Comparison of ENCODE assay signal across 15 cellular contexts in the genomic region with DNA sequence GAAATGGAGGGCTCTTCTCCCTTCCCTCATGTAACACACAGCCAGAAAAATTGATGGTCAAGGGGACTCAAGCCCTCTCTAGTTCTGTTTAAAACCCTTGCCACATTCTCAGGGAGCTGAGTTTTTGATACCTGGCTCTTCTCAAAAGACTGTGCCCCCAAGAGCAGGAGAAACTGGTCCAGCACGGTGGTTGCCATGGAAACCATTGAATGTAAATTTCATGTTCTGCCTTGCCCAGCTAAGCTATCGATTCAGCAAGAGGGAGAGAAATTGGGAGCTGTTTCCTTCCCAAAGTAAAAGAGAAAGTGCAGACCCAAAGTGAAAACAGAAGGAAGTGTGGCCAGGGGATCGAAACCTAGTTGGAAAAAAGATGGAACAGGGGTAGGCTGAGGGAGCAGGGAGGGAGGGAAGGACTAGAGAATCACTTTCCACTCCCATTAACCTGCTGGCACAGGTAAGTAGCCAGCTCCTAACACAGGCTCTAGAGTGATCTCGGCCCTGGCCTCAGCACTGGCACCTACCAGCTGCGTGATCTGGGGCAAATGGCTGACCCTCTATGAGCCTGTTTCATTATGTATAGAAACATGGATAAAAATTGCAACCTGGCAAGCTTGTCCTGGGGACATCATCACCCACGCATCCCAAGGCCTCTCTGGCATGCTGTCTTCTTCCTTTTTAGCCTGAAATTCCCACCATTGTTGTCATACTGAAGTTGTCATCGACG.
"Had no signal": no experiment of that assay in that cellular context is flagged by ENCODE, and none has a peak within 500 bp of the region (broad histone marks: within the 10 kb centered on the region; RNA-seq: fewer than 3 reads in every experiment).

No MANE protein-coding gene starts in this region.

- H3K4me1 Mint-ChIP-seq: activated B cell treated with CpG ODN at 0.5 μM for 24 hours; activated CD4-positive, alpha-beta T cell treated with anti-CD3 and anti-CD28 coated beads, Interleukin-2, amount 10 ng/mL, durations not matched to agents 24 days and 14 days; activated naive CD8-positive, alpha-beta T cell treated with anti-CD3 and anti-CD28 coated beads, Interleukin-2, amount 10 ng/mL, durations not matched to agents 7 days and 5 days; stimulated activated effector memory CD8-positive, alpha-beta T cell treated with anti-CD3 and anti-CD28 coated beads, Interleukin-12 subunit alpha, Interleukin-12 subunit beta, amount 100 ng/mL, for 72 hours had no signal

- H3K9me3 ChIP-seq: breast epithelium, left ventricle myocardium inferior, ovary had no signal

- H3K27ac ChIP-seq: breast epithelium, foreskin keratinocyte, left ventricle myocardium inferior, ovary had no signal

- DNase-seq: activated B cell treated with CpG ODN at 0.5 μM for 24 hours; activated CD4-positive, alpha-beta T cell treated with anti-CD3 and anti-CD28 coated beads, Interleukin-2, amount 10 ng/mL, durations not matched to agents 24 days and 14 days; activated CD8-positive, alpha-beta memory T cell treated with anti-CD3 and anti-CD28 coated beads for 24 hours; foreskin keratinocyte; left ventricle myocardium inferior; nephron progenitor cell; small intestine; T-helper 2 cell; trophoblast cell had no signal

- H3K4me3 ChIP-seq: breast epithelium, left ventricle myocardium inferior, ovary had no signal

- H3K9me3 Mint-ChIP-seq: activated B cell treated with CpG ODN at 0.5 μM for 24 hours; activated CD4-positive, alpha-beta T cell treated with anti-CD3 and anti-CD28 coated beads, Interleukin-2, amount 10 ng/mL, durations not matched to agents 24 days and 14 days; activated naive CD8-positive, alpha-beta T cell treated with anti-CD3 and anti-CD28 coated beads, Interleukin-2, amount 10 ng/mL, durations not matched to agents 7 days and 5 days; activated T-helper 2 cell treated with anti-CD3 and anti-CD28 coated beads, Interferon-gamma antibody, Interleukin-2, Interleukin-4, amounts not matched to agents 10 μg/mL and 5 μg/mL and 100 μg/mL, durations not matched to agents 14 hours and 24 hours and 36 hours; memory B cell; nephron progenitor cell; stimulated activated effector memory CD8-positive, alpha-beta T cell treated with anti-CD3 and anti-CD28 coated beads, Interleukin-12 subunit alpha, Interleukin-12 subunit beta, amount 100 ng/mL, for 72 hours had no signal

- H3K4me1 ChIP-seq: breast epithelium, foreskin keratinocyte, left ventricle myocardium inferior had no signal

- ATAC-seq: foreskin keratinocyte; stimulated activated effector memory CD8-positive, alpha-beta T cell treated with anti-CD3 and anti-CD28 coated beads, Interleukin-12 subunit alpha, Interleukin-12 subunit beta, amount 100 ng/mL, for 72 hours had no signal

- H3K27me3 ChIP-seq: breast epithelium, ovary had no signal

- H3K36me3 Mint-ChIP-seq: activated naive CD8-positive, alpha-beta T cell treated with anti-CD3 and anti-CD28 coated beads, Interleukin-2, amount 10 ng/mL, durations not matched to agents 7 days and 5 days; memory B cell; stimulated activated effector memory CD8-positive, alpha-beta T cell treated with anti-CD3 and anti-CD28 coated beads, Interleukin-12 subunit alpha, Interleukin-12 subunit beta, amount 100 ng/mL, for 72 hours had no signal

- H3K4me3 Mint-ChIP-seq: activated B cell treated with CpG ODN at 0.5 μM for 24 hours; activated CD4-positive, alpha-beta T cell treated with anti-CD3 and anti-CD28 coated beads, Interleukin-2, amount 10 ng/mL, durations not matched to agents 24 days and 14 days; activated naive CD8-positive, alpha-beta T cell treated with anti-CD3 and anti-CD28 coated beads, Interleukin-2, amount 10 ng/mL, durations not matched to agents 7 days and 5 days; memory B cell; nephron progenitor cell; stimulated activated effector memory CD8-positive, alpha-beta T cell treated with anti-CD3 and anti-CD28 coated beads, Interleukin-12 subunit alpha, Interleukin-12 subunit beta, amount 100 ng/mL, for 72 hours had no signal

- H3K27ac Mint-ChIP-seq: activated B cell treated with CpG ODN at 0.5 μM for 24 hours; activated CD4-positive, alpha-beta T cell treated with anti-CD3 and anti-CD28 coated beads, Interleukin-2, amount 10 ng/mL, durations not matched to agents 24 days and 14 days; activated naive CD8-positive, alpha-beta T cell treated with anti-CD3 and anti-CD28 coated beads, Interleukin-2, amount 10 ng/mL, durations not matched to agents 7 days and 5 days; activated T-helper 2 cell treated with anti-CD3 and anti-CD28 coated beads, Interferon-gamma antibody, Interleukin-2, Interleukin-4, amounts not matched to agents 10 μg/mL and 5 μg/mL and 100 μg/mL, durations not matched to agents 14 hours and 24 hours and 36 hours; memory B cell; nephron progenitor cell; stimulated activated effector memory CD8-positive, alpha-beta T cell treated with anti-CD3 and anti-CD28 coated beads, Interleukin-12 subunit alpha, Interleukin-12 subunit beta, amount 100 ng/mL, for 72 hours had no signal

- H3K36me3 ChIP-seq: breast epithelium, left ventricle myocardium inferior, ovary had no signal
